In genomic region chr21:29330797-29331196, GRCh38 we compare ENCODE assay signal across 28 cellular contexts. TPM values are rescaled to one million over a fixed set of nuclear protein-coding genes. Genes with fewer than 3 reads are reported as not detected.
DNase-seq lines count a peak whose midpoint lies in the region; ATAC-seq, FAIRE-seq and TF ChIP-seq lines count a peak whose summit lies in the region.
"Had no signal": no experiment of that assay in that cellular context is flagged by ENCODE, and none has a peak within 500 bp of the region (broad histone marks: within the 10 kb centered on the region; RNA-seq: fewer than 3 reads in every experiment).

No MANE protein-coding gene starts in this region.

- H3K27me3 Mint-ChIP-seq in HFFc6 (ENCODE audit: insufficient read depth), result no peaks in the 10 kb centered on the region; the same call in none of the 2 replicates
- no peaks in the 10 kb centered on the region for H3K27me3 Mint-ChIP-seq in CD8-positive, alpha-beta T cell (ENCODE audit: low read depth)
- H3K27me3 Mint-ChIP-seq: CD8-positive, alpha-beta memory T cell had no signal

- ATAC-seq in gastrocnemius medialis, result no peak
- ATAC-seq in HG03571 (IDR thresholded peaks at IDR 0.05; ENCODE audit: unreplicated experiment), result no peak
- ATAC-seq in CD8-positive, alpha-beta T cell, result no peak

- FAIRE-seq in A204.1 (lab: Jason Lieb, UNC), result peak; percentile 30
- peak; percentile 36 for FAIRE-seq in islet of Langerhans (lab: Jason Lieb, UNC)
- FAIRE-seq: GM12891, H1 had no signal

- peak overlapping the region; percentile 34 for H3K27ac Mint-ChIP-seq in HFFc6
- H3K27ac Mint-ChIP-seq in CD8-positive, alpha-beta T cell, result no peak overlapping the region

- POLR2A ChIA-PET in CD8-positive, alpha-beta T cell (lab: Charles Lee), result interaction anchor here (0.6 kb wide), 1 partner anchor 96 kb away, joined by 3 read pairs; no protein-coding TSS in a partner anchor

- intact Hi-C loops in gastrocnemius medialis (cut with DNase I; ENCODE audit: low total_unique reads), result no loop called here
- intact Hi-C loops in CD8-positive, alpha-beta T cell (cut with DNase I, micrococcal nuclease), result no loop called here

- peaks cover 61% of the 10 kb centered on the region for H3K4me1 Mint-ChIP-seq in HFFc6 (ENCODE audit: low read depth)
- H3K4me1 Mint-ChIP-seq in CD8-positive, alpha-beta T cell (ENCODE audit: low read depth), result peaks cover 5% of the 10 kb centered on the region

- in situ Hi-C loops in gastrocnemius medialis (cut with MboI; ENCODE audit: low sequenced_read_pairs in 4 of 4), result no loop called here

- DNase-seq in HFFc6, result no peak
- no peak for DNase-seq in gastrocnemius medialis
- DNase-seq in NK-92 treated with Interleukin-12 subunit alpha and Interleukin-12 subunit beta, amount 100 ng/mL, for 24 hours (lab: John Stamatoyannopoulos, UW), result no peak
- DNase-seq in CD8-positive, alpha-beta T cell, result no peak
- no peak for DNase-seq in GM19240 (ENCODE audit: insufficient read length, low spot score)
- DNase-seq: CD8-positive, alpha-beta memory T cell; DMS 273 treated with DMSO at 0.1 percent for 48 hours; DMS79; EL; GF-D8; HCEC 1CT; Kasumi-1; MV-4-11; NCI-H1105 treated with DMSO at 0.1 percent for 48 hours; NCI-H146; NCI-H1930; NCI-H2107; NCI-H2227 treated with DMSO at 0.1 percent for 48 hours; NCI-H526 treated with DMSO at 0.1 percent for 48 hours; RPMI8226; SHP77 had no signal

- peak overlapping the region in 3 of 4 donors; percentile 16 to 65 (median 59) for H3K4me3 ChIP-seq in gastrocnemius medialis
- H3K4me3 ChIP-seq in CD8-positive, alpha-beta T cell (ENCODE audit: low read depth, low read length), result no peak overlapping the region
- H3K4me3 ChIP-seq: BLaER1 treated with 17β-estradiol and CSF1 and Interleukin-3, amounts not matched to agents 10 nM and 100 nM had no signal

- peaks cover 45% of the 10 kb centered on the region for H3K36me3 Mint-ChIP-seq in HFFc6 (ENCODE audit: low read depth)
- peaks cover 67% of the 10 kb centered on the region for H3K36me3 Mint-ChIP-seq in CD8-positive, alpha-beta T cell

- TF ChIP-seq CTCF in HFFc6 (IDR thresholded peaks at IDR 0.05) (no peak), gastrocnemius medialis (IDR thresholded peaks at IDR 0.05 in 4 of 5, conservative IDR thresholded peaks at IDR 0.05 in 1 of 5) (no peak)
- no peak for TF ChIP-seq CTCF in CD8-positive, alpha-beta T cell (IDR thresholded peaks at IDR 0.05)

- no peaks in the 10 kb centered on the region for H3K27me3 ChIP-seq in gastrocnemius medialis
- no peaks in the 10 kb centered on the region for H3K27me3 ChIP-seq in CD8-positive, alpha-beta T cell (ENCODE audit: insufficient read depth, low read length)
- H3K27me3 ChIP-seq: BLaER1 treated with 17β-estradiol and CSF1 and Interleukin-3, amounts not matched to agents 10 nM and 100 nM had no signal

- H3K4me1 ChIP-seq in gastrocnemius medialis, result peaks cover 68 to 88% of the 10 kb centered on the region in 2 donors
- H3K4me1 ChIP-seq in CD8-positive, alpha-beta T cell (ENCODE audit: insufficient read depth, low read length), result no peaks in the 10 kb centered on the region

- no peaks in the 10 kb centered on the region for H3K9me3 ChIP-seq in gastrocnemius medialis
- no peaks in the 10 kb centered on the region for H3K9me3 ChIP-seq in CD8-positive, alpha-beta T cell (ENCODE audit: low read length)
- H3K9me3 ChIP-seq: BLaER1 treated with 17β-estradiol and CSF1 and Interleukin-3, amounts not matched to agents 10 nM and 100 nM had no signal

- peak overlapping the region; percentile 85 to 92 (median 88) for H3K27ac ChIP-seq in gastrocnemius medialis
- H3K27ac ChIP-seq in CD8-positive, alpha-beta T cell (ENCODE audit: low read depth, low read length), result no peak overlapping the region
- H3K27ac ChIP-seq: 22Rv1; BLaER1 treated with 17β-estradiol and CSF1 and Interleukin-3, amounts not matched to agents 10 nM and 100 nM had no signal

- TF ChIP-seq POLR2A in gastrocnemius medialis (IDR thresholded peaks at IDR 0.05), result no peak

- no peak overlapping the region for H3K4me3 Mint-ChIP-seq in HFFc6
- H3K4me3 Mint-ChIP-seq in CD8-positive, alpha-beta T cell, result no peak overlapping the region
- H3K4me3 Mint-ChIP-seq: CD8-positive, alpha-beta memory T cell had no signal

- H3K36me3 ChIP-seq in gastrocnemius medialis, result peaks cover 0 to 19% of the 10 kb centered on the region in 2 donors
- peaks cover 11% of the 10 kb centered on the region for H3K36me3 ChIP-seq in CD8-positive, alpha-beta T cell (ENCODE audit: insufficient read depth, low read length)

- H3K9me3 Mint-ChIP-seq in HFFc6, result no peaks in the 10 kb centered on the region
- no peaks in the 10 kb centered on the region for H3K9me3 Mint-ChIP-seq in CD8-positive, alpha-beta T cell
- H3K9me3 Mint-ChIP-seq: CD8-positive, alpha-beta memory T cell had no signal

- CTCF ChIA-PET in CD8-positive, alpha-beta T cell (lab: Charles Lee), result interaction anchor here (1.3 kb wide), 1 partner anchor 13 kb away, joined by 3 read pairs; no protein-coding TSS in a partner anchor

RNA-seq across cellular contexts. Expression of gene BACH1, which starts 32.1 kb away (rescaled TPM):
- 10 to 100 TPM; 47.3 to 53.5 (median 53.1) TPM for total RNA-seq in HFFc6 (2021; fragmentation: NEBNext Ultra II Directional; extraction: Animal tissue kit (Norgen Biotek cat#: 25700))
- total RNA-seq in gastrocnemius medialis, result 10 to 100 TPM; 52.4 to 72.7 (median 62.7) TPM
- total RNA-seq in CD8-positive, alpha-beta T cell, result 10 to 100 TPM; 86.3 to 88.5 TPM
